In genomic region chr20:3563548-3564177, GRCh38 we compare ENCODE assay signal across 8 cellular contexts.
DNase-seq lines count a peak whose midpoint lies in the region; ATAC-seq and TF ChIP-seq lines count a peak whose summit lies in the region.

No MANE protein-coding gene starts in this region.

- H3K4me3 Mint-ChIP-seq in Calu3 (ENCODE audit: low read depth, unreplicated experiment) = no peak overlapping the region

- no peak overlapping the region for H3K27ac ChIP-seq in HCT116 (ENCODE audit: low read depth, low read length)
- H3K27ac ChIP-seq in lower lobe of right lung = no peak overlapping the region

- H3K36me3 ChIP-seq in HCT116 (ENCODE audit: control insufficient read depth in 1 of 2, insufficient read depth in 2 of 2, low read length in 2 of 2) = 0 out of 4 replicates have a peak, but pooled peaks cover 0 to 2% of the 10 kb centered on the region in 2 experiments
- peaks cover 22% of the 10 kb centered on the region for H3K36me3 ChIP-seq in lower lobe of right lung

- H3K4me1 ChIP-seq in HCT116 (ENCODE audit: control insufficient read depth in 1 of 2, insufficient read depth in 2 of 2, low read length in 2 of 2) (no peaks in the 10 kb centered on the region), lower lobe of right lung (peaks cover 4% of the 10 kb centered on the region)

- no peaks in the 10 kb centered on the region for H3K9me3 ChIP-seq in HCT116 (ENCODE audit: control insufficient read depth in 1 of 2, insufficient read depth in 1 of 2, low read depth in 1 of 2, low read length in 2 of 2)
- H3K9me3 ChIP-seq in lower lobe of right lung = no peaks in the 10 kb centered on the region

- peaks cover 4% of the 10 kb centered on the region for H3K36me3 Mint-ChIP-seq in Calu3 (ENCODE audit: insufficient read depth, unreplicated experiment)

- no peaks in the 10 kb centered on the region for H3K79me2 ChIP-seq in HCT116 (ENCODE audit: insufficient read depth, low read length)

- DNase-seq in Calu3 (peak; percentile 27), HCT116 (ENCODE audit: low read depth, low spot score) (peak; percentile 41), NCI-H82 treated with DMSO at 0.1 percent for 48 hours (lab: John Stamatoyannopoulos, UW; ENCODE audit: unreplicated experiment) (peak; percentile 7), cerebellum (ENCODE audit: low spot score) (peak; percentile 17), lower lobe of right lung (no peak)

- H3K4me1 Mint-ChIP-seq in Calu3 (ENCODE audit: low read depth, unreplicated experiment) = no peaks in the 10 kb centered on the region

- H3K9me3 Mint-ChIP-seq in Calu3 (ENCODE audit: low read depth, unreplicated experiment) = no peaks in the 10 kb centered on the region

- H3K9ac ChIP-seq in HCT116 (ENCODE audit: low read length) = no peak overlapping the region

- RAD21 ChIA-PET in HCT116 (lab: Charles Lee; ENCODE audit: low non-redundant PET in 1 of 2, low total read pairs in 2 of 2, uncharacterized antibody in 2 of 2, unreplicated experiment in 2 of 2) = interaction anchor here (0.6 to 1.3 kb wide), 3 partner anchors 93 to 148 kb away, joined by 3 to 8 read pairs (median 3); partner anchors contain the start of gene ATRN (in 1 of the 2)

- POLR2A ChIA-PET in HCT116 (lab: Charles Lee) = no interaction called here

- BruUV-seq in Calu3 (replicated peaks; lab: Mats Ljungman, UMichigan) = no TSS peak
- BruUV-seq in HCT116 (replicated peaks; lab: Mats Ljungman, UMichigan) = no TSS peak

- H3K27me3 Mint-ChIP-seq in Calu3 (ENCODE audit: unreplicated experiment) = no peaks in the 10 kb centered on the region

- no peak for TF ChIP-seq POLR2A in HCT116 (IDR thresholded peaks at IDR 0.05; ENCODE audit: borderline replicate concordance, extremely low read depth, insufficient read depth, insufficient read length)

- H3K4me3 ChIP-seq in HCT116 (replicated peaks in 1 of 2; ENCODE audit: low read depth in 1 of 2, low read length in 2 of 2) = no peak overlapping the region
- no peak overlapping the region for H3K4me3 ChIP-seq in lower lobe of right lung

- CTCF ChIA-PET in Calu3 (lab: Charles Lee) (interaction anchor here (0.6 to 1.0 kb wide), 6 partner anchors 54 to 247 kb away, joined by 3 to 5 read pairs (median 4); no protein-coding TSS in a partner anchor), HCT116 (lab: Charles Lee) (interaction anchor here (0.6 to 3.0 kb wide), 18 partner anchors 8 to 218 kb away, joined by 3 to 30 read pairs (median 4); partner anchors contain the start of genes ADISSP and SPEF1)

- TF ChIP-seq RAD21 in HCT116 (IDR thresholded peaks at IDR 0.05; ENCODE audit: low read depth) = peak; percentile 76

- ATAC-seq in HCT116 (peak; percentile 77), lower lobe of right lung (peak; percentile 68 to 69), HG03097 (IDR thresholded peaks at IDR 0.05; ENCODE audit: low FRiP score, unreplicated experiment) (no peak), HG03565 (IDR thresholded peaks at IDR 0.05; ENCODE audit: unreplicated experiment) (no peak), HG02588 (IDR thresholded peaks at IDR 0.05; ENCODE audit: unreplicated experiment) (no peak)

- TF ChIP-seq CTCF in Calu3 (IDR thresholded peaks at IDR 0.05; ENCODE audit: unreplicated experiment) (no peak), HCT116 (IDR thresholded peaks at IDR 0.05 in 2 of 3, conservative IDR thresholded peaks at IDR 0.05 in 1 of 3; ENCODE audit: borderline replicate concordance in 1 of 3, insufficient read depth in 1 of 3, low read depth in 2 of 3, low read length in 2 of 3) (peak; percentile 57 to 83 (median 77)), lower lobe of right lung (IDR thresholded peaks at IDR 0.05) (peak; percentile 67)

- no peaks in the 10 kb centered on the region for H3K9me2 ChIP-seq in HCT116 (ENCODE audit: insufficient read depth)

- no peak overlapping the region for H3K27ac Mint-ChIP-seq in Calu3 (ENCODE audit: unreplicated experiment)

- H4K20me1 ChIP-seq in HCT116 (ENCODE audit: insufficient read depth) = no peaks in the 10 kb centered on the region

- intact Hi-C loops in Calu3 (cut with micrococcal nuclease; ENCODE audit: unreplicated experiment) = no loop called here
- intact Hi-C loops in HCT116 (cut with micrococcal nuclease) = loop anchor here (1.0 to 5.0 kb wide), 2 partner anchors 147 to 204 kb away; partner anchors contain the start of gene ADISSP
- intact Hi-C loops in lower lobe of right lung (cut with DNase I) = no loop called here

- H2AFZ ChIP-seq in HCT116 (ENCODE audit: low read depth, low read length, poor library complexity, severe bottlenecking) = no peak overlapping the region

- H3K4me2 ChIP-seq in HCT116 (ENCODE audit: low read length) = no peak overlapping the region

- H3K27me3 ChIP-seq in HCT116 (ENCODE audit: insufficient read depth, low read length) (no peaks in the 10 kb centered on the region), lower lobe of right lung (ENCODE audit: low read depth) (no peaks in the 10 kb centered on the region)

TF ChIP-seq in HCT116, 20 proteins besides CTCF, POLR2A, EP300 and RAD21:
- TF ChIP-seq MAX (IDR thresholded peaks at IDR 0.05) = no peak
- no peak for TF ChIP-seq ELF1 (IDR thresholded peaks at IDR 0.05; ENCODE audit: borderline replicate concordance, low read depth)
- TF ChIP-seq ZBTB33 (IDR thresholded peaks at IDR 0.05; ENCODE audit: extremely low read depth, insufficient replicate concordance, low read length) = no peak
- TF ChIP-seq ZFX (IDR thresholded peaks at IDR 0.05) = no peak
- no peak for TF ChIP-seq POLR2AphosphoS5 (IDR thresholded peaks at IDR 0.05; ENCODE audit: low read depth, low read length)
- TF ChIP-seq JUND (IDR thresholded peaks at IDR 0.05) = no peak
- no peak for TF ChIP-seq EZH2phosphoT487 (IDR thresholded peaks at IDR 0.05; ENCODE audit: borderline replicate concordance)
- TF ChIP-seq TCF7L2 (IDR thresholded peaks at IDR 0.05; ENCODE audit: borderline replicate concordance, extremely low read depth, insufficient read depth, insufficient read length) = no peak
- no peak for TF ChIP-seq EZH2 (IDR thresholded peaks at IDR 0.05)
- no peak for TF ChIP-seq YY1 (IDR thresholded peaks at IDR 0.05; ENCODE audit: extremely low read depth, insufficient replicate concordance, low read depth, low read length)
- no peak for TF ChIP-seq SRF (IDR thresholded peaks at IDR 0.05; ENCODE audit: low read depth)
- TF ChIP-seq EGR1 (IDR thresholded peaks at IDR 0.05; ENCODE audit: low read depth) = no peak
- no peak for TF ChIP-seq ATF3 (IDR thresholded peaks at IDR 0.05)
- no peak for TF ChIP-seq SP1 (IDR thresholded peaks at IDR 0.05; ENCODE audit: low read depth)
- TF ChIP-seq CBX3 (IDR thresholded peaks at IDR 0.05; ENCODE audit: low read depth) = no peak
- TF ChIP-seq CEBPB (IDR thresholded peaks at IDR 0.05; ENCODE audit: low read depth) = no peak
- no peak for TF ChIP-seq ZNF274 (IDR thresholded peaks at IDR 0.05; ENCODE audit: low read depth, low read length)
- no peak for TF ChIP-seq SIN3A (IDR thresholded peaks at IDR 0.05; ENCODE audit: low read depth)
- TF ChIP-seq FOSL1 (IDR thresholded peaks at IDR 0.05; ENCODE audit: low read depth) = no peak
- no peak for TF ChIP-seq REST (IDR thresholded peaks at IDR 0.05; ENCODE audit: low read depth)

Comparison
In these comparisons a context has a peak if more than half of its experiments do, and no peak if none do; other contexts are left out.
1. ATAC-seq: peak in HCT116 (single experiment) and lower lobe of right lung (2 of 2); none in HG03097 (single experiment), HG03565 (single experiment) and HG02588 (single experiment).